ENCODE assay signal across 8 cellular contexts in the genomic region with DNA sequence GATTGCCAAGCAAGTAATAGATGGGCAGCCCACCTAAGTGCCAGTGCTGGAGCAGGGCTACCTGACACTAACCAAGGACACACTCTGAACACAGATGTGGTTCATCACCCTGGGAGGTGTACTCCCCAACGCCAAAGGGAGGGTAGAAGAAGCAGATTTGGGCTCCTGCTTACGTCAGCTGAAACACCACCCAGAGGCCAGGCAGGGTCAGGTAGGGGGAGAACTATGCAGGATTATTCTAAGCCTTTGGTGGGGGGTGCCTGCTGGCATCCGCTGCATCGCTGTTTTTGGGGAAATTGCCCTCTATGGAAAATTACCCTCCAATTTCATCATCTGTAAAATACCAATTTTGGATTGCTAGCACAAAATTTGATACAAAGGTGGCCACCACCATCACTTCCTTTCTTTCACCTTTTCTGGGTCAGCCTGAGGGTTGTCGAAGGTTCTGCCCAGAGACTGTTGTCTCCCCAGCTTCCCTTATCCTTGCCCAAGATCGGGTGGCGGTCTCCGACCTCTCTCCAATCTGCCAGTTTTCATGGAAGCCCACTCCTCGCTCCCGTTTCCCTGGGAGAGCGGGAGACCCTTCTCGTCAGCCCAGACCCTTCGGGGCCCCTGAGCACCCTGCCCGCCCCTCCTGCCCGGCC. TPM values are rescaled to one million over a fixed set of nuclear protein-coding genes. Genes with fewer than 3 reads are reported as not detected.
A peak's percentile ranks its signal among the peaks of the same experiment; 100 is the strongest.
DNase-seq lines count a peak whose midpoint lies in the region; ATAC-seq and TF ChIP-seq lines count a peak whose summit lies in the region.
"Had no signal": no experiment of that assay in that cellular context is flagged by ENCODE, and none has a peak within 500 bp of the region (broad histone marks: within the 10 kb centered on the region; RNA-seq: fewer than 3 reads in every experiment).

No MANE protein-coding gene starts in this region.

- ATAC-seq in GM21723 (IDR thresholded peaks at IDR 0.05; ENCODE audit: unreplicated experiment), result peak; percentile 3
- peak; percentile 59 for ATAC-seq in activated CD4-positive, alpha-beta T cell treated with anti-CD3 and anti-CD28 coated beads for 36 hours
- ATAC-seq in left lobe of liver, result no peak
- ATAC-seq in GM21381 (IDR thresholded peaks at IDR 0.05; ENCODE audit: unreplicated experiment), result no peak

- POLR2A ChIA-PET in activated CD4-positive, alpha-beta T cell treated with anti-CD3 and anti-CD28 coated beads for 36 hours (lab: Charles Lee), result no interaction called here

- TF ChIP-seq CTCF in esophagus muscularis mucosa (IDR thresholded peaks at IDR 0.05), result no peak

- no peaks in the 10 kb centered on the region for H3K9me3 ChIP-seq in esophagus muscularis mucosa
- H3K9me3 ChIP-seq in thymus (ENCODE audit: control insufficient read depth), result no peaks in the 10 kb centered on the region

- DNase-seq in activated CD4-positive, alpha-beta T cell treated with anti-CD3 and anti-CD28 coated beads for 36 hours, result peak; percentile 74
- DNase-seq in esophagus muscularis mucosa (ENCODE audit: extremely low spot score) (no peak), left lobe of liver (ENCODE audit: low spot score) (no peak), ureter (ENCODE audit: low spot score) (no peak)

- H3K4me1 ChIP-seq in esophagus muscularis mucosa (peaks cover 0 to 8% (median 0%) of the 10 kb centered on the region in 4 donors), thymus (ENCODE audit: control insufficient read depth, insufficient read depth, low read length) (peaks cover 53% of the 10 kb centered on the region)

- H3K27ac Mint-ChIP-seq in activated CD4-positive, alpha-beta T cell treated with anti-CD3 and anti-CD28 coated beads for 36 hours, result peak overlapping the region; percentile 97

- H3K27ac ChIP-seq in esophagus muscularis mucosa (replicated peaks in 1 of 4) (peak overlapping the region in 3 of 4 donors; percentile 44 to 55 (median 52)), thymus (ENCODE audit: low read depth) (peak overlapping the region; percentile 98)

- peak overlapping the region; percentile 87 for H3K4me3 Mint-ChIP-seq in activated CD4-positive, alpha-beta T cell treated with anti-CD3 and anti-CD28 coated beads for 36 hours

- peaks cover 0 to 13% (median 0%) of the 10 kb centered on the region in 4 donors for H3K27me3 ChIP-seq in esophagus muscularis mucosa
- no peaks in the 10 kb centered on the region for H3K27me3 ChIP-seq in thymus (ENCODE audit: control insufficient read depth, insufficient read depth)

- H3K36me3 Mint-ChIP-seq in activated CD4-positive, alpha-beta T cell treated with anti-CD3 and anti-CD28 coated beads for 36 hours (ENCODE audit: low read depth), result peaks cover 29% of the 10 kb centered on the region

- H3K36me3 ChIP-seq in esophagus muscularis mucosa, result no peaks in the 10 kb centered on the region
- H3K36me3 ChIP-seq in thymus (ENCODE audit: control insufficient read depth, insufficient read depth), result no peaks in the 10 kb centered on the region

- WGBS in esophagus muscularis mucosa, result 80% methylated on average over 15 of the region's 15 CpGs
- 6% methylated on average over 15 of the region's 15 CpGs for WGBS in thymus

- H3K27me3 Mint-ChIP-seq in activated CD4-positive, alpha-beta T cell treated with anti-CD3 and anti-CD28 coated beads for 36 hours, result no peaks in the 10 kb centered on the region

- CTCF ChIA-PET in activated CD4-positive, alpha-beta T cell treated with anti-CD3 and anti-CD28 coated beads for 36 hours (lab: Charles Lee), result interaction anchor here (0.9 to 4.5 kb wide), 4 partner anchors 12 to 106 kb away, joined by 3 to 22 read pairs (median 8); partner anchors contain the start of gene POU6F1

- H3K4me3 ChIP-seq in esophagus muscularis mucosa, result peak overlapping the region; percentile 35 to 52 (median 40)
- peak overlapping the region; percentile 95 for H3K4me3 ChIP-seq in thymus (ENCODE audit: low read length)

- TF ChIP-seq EP300 in esophagus muscularis mucosa (IDR thresholded peaks at IDR 0.05), result no peak

- intact Hi-C loops in activated CD4-positive, alpha-beta T cell treated with anti-CD3 and anti-CD28 coated beads for 36 hours (cut with DNase I, micrococcal nuclease), result loop anchor here (2.0 to 5.0 kb wide), 5 partner anchors 56 to 241 kb away; partner anchors contain the start of genes CSRNP2 (in 1 of the 2), DAZAP2 (in 1 of the 2), POU6F1 (in 1 of the 2) and TFCP2 (in 1 of the 2)
- intact Hi-C loops in esophagus muscularis mucosa (cut with DNase I), result no loop called here

- H3K4me1 Mint-ChIP-seq in activated CD4-positive, alpha-beta T cell treated with anti-CD3 and anti-CD28 coated beads for 36 hours, result peaks cover 78% of the 10 kb centered on the region

- no peak for TF ChIP-seq POLR2A in esophagus muscularis mucosa (IDR thresholded peaks at IDR 0.05; ENCODE audit: low read depth)

- no peaks in the 10 kb centered on the region for H3K9me3 Mint-ChIP-seq in activated CD4-positive, alpha-beta T cell treated with anti-CD3 and anti-CD28 coated beads for 36 hours (ENCODE audit: low read depth)

RNA-seq across cellular contexts. Expression of gene BIN2, which starts 0.5 kb away (rescaled TPM):
- 10 to 100 TPM; 39.9 to 48.8 TPM for total RNA-seq in activated CD4-positive, alpha-beta T cell treated with anti-CD3 and anti-CD28 coated beads for 36 hours
- 1 to 10 TPM; 1.7 to 8.3 (median 2.9) TPM for total RNA-seq in esophagus muscularis mucosa
- 57.7 TPM for polyA plus RNA-seq in thymus
- 2.7 TPM for total RNA-seq in left lobe of liver
- total RNA-seq in ureter, result 5.0 TPM
- total RNA-seq: LHCN-M2 had no signal

RNA-seq across cellular contexts. Expression of gene CELA1, which starts 23.0 kb away (rescaled TPM):
- total RNA-seq in activated CD4-positive, alpha-beta T cell treated with anti-CD3 and anti-CD28 coated beads for 36 hours, result under 1 TPM in 1 of 2 experiments, not detected in 1; 0.18 TPM
- not detected for total RNA-seq in esophagus muscularis mucosa
- polyA plus RNA-seq in thymus, result 0.71 TPM
- total RNA-seq in left lobe of liver, result not detected
- not detected for total RNA-seq in ureter
- total RNA-seq: LHCN-M2 had no signal

RNA-seq across cellular contexts. Expression of gene SMAGP, which starts 53.2 kb away (rescaled TPM):
- under 1 TPM; 0.69 to 0.86 TPM for total RNA-seq in activated CD4-positive, alpha-beta T cell treated with anti-CD3 and anti-CD28 coated beads for 36 hours
- 1 to 10 TPM; 1.2 to 5.2 (median 4.0) TPM for total RNA-seq in esophagus muscularis mucosa
- polyA plus RNA-seq in thymus, result 6.5 TPM
- 4.0 TPM for total RNA-seq in left lobe of liver
- total RNA-seq in ureter, result 52.7 TPM

Comparison
In these comparisons a context has a peak if more than half of its experiments do, and no peak if none do; other contexts are left out.
1. ATAC-seq: peak in GM21723 (single experiment) and activated CD4-positive, alpha-beta T cell treated with anti-CD3 and anti-CD28 coated beads for 36 hours (single experiment); none in left lobe of liver (single experiment) and GM21381 (single experiment).